Comparison of ENCODE assay signal across 16 cellular contexts in genomic region chr7:99013266-99014112, GRCh38.
"Had no signal": no experiment of that assay in that cellular context is flagged by ENCODE, and none has a peak within 500 bp of the region (broad histone marks: within the 10 kb centered on the region; RNA-seq: fewer than 3 reads in every experiment).

No MANE protein-coding gene starts in this region.

- H3K4me3 Mint-ChIP-seq: activated CD4-positive, alpha-beta T cell treated with anti-CD3 and anti-CD28 coated beads, Interleukin-2, amount 10 ng/mL, durations not matched to agents 24 days and 14 days; activated naive CD8-positive, alpha-beta T cell treated with anti-CD3 and anti-CD28 coated beads for 36 hours; memory B cell; natural killer cell treated with Interleukin-12 subunit alpha and Interleukin-12 subunit beta and Interleukin-15 and Interleukin-18, amount 100 ng/mL, for 72 hours had no signal

- H3K27me3 Mint-ChIP-seq: activated CD4-positive, alpha-beta T cell treated with anti-CD3 and anti-CD28 coated beads, Interleukin-2, amount 10 ng/mL, durations not matched to agents 24 days and 14 days; activated naive CD8-positive, alpha-beta T cell treated with anti-CD3 and anti-CD28 coated beads for 36 hours; memory B cell; natural killer cell treated with Interleukin-12 subunit alpha and Interleukin-12 subunit beta and Interleukin-15 and Interleukin-18, amount 100 ng/mL, for 72 hours had no signal

- DNase-seq: activated CD4-positive, alpha-beta T cell treated with anti-CD3 and anti-CD28 coated beads, Interleukin-2, amount 10 ng/mL, durations not matched to agents 24 days and 14 days; activated CD4-positive, CD25-positive, alpha-beta regulatory T cell; activated CD8-positive, alpha-beta memory T cell treated with anti-CD3 and anti-CD28 coated beads for 24 hours; activated naive CD8-positive, alpha-beta T cell treated with anti-CD3 and anti-CD28 coated beads for 36 hours; activated T-cell treated with anti-CD3 and anti-CD28 coated beads for 4 hours; spleen had no signal

- H3K9me3 ChIP-seq: ascending aorta, left lung, prostate gland, right lobe of liver, spleen, tibial artery, vagina had no signal

- H3K27me3 ChIP-seq: ascending aorta, left lung, right lobe of liver, spleen, tibial artery, vagina had no signal

- H3K9me3 Mint-ChIP-seq: activated CD4-positive, alpha-beta T cell treated with anti-CD3 and anti-CD28 coated beads, Interleukin-2, amount 10 ng/mL, durations not matched to agents 24 days and 14 days; activated naive CD8-positive, alpha-beta T cell treated with anti-CD3 and anti-CD28 coated beads for 36 hours; activated T-helper 2 cell treated with anti-CD3 and anti-CD28 coated beads, Interferon-gamma antibody, Interleukin-2, Interleukin-4, amounts not matched to agents 10 μg/mL and 5 μg/mL and 100 μg/mL, durations not matched to agents 14 hours and 24 hours and 36 hours; memory B cell; natural killer cell treated with Interleukin-12 subunit alpha and Interleukin-12 subunit beta and Interleukin-15 and Interleukin-18, amount 100 ng/mL, for 72 hours had no signal

- ATAC-seq: left lung; natural killer cell treated with Interleukin-12 subunit alpha and Interleukin-12 subunit beta and Interleukin-15 and Interleukin-18, amount 100 ng/mL, for 72 hours had no signal

- H3K27ac ChIP-seq: ascending aorta, left lung, prostate gland, right lobe of liver, SK-N-MC, spleen, tibial artery, vagina had no signal

- H3K4me3 ChIP-seq: ascending aorta, left lung, prostate gland, right lobe of liver, SK-N-MC, spleen, tibial artery, vagina had no signal

- H3K4me1 ChIP-seq: ascending aorta, left lung, prostate gland, right lobe of liver, tibial artery, vagina had no signal

- H3K27ac Mint-ChIP-seq: activated CD4-positive, alpha-beta T cell treated with anti-CD3 and anti-CD28 coated beads, Interleukin-2, amount 10 ng/mL, durations not matched to agents 24 days and 14 days; activated naive CD8-positive, alpha-beta T cell treated with anti-CD3 and anti-CD28 coated beads for 36 hours; activated T-helper 2 cell treated with anti-CD3 and anti-CD28 coated beads, Interferon-gamma antibody, Interleukin-2, Interleukin-4, amounts not matched to agents 10 μg/mL and 5 μg/mL and 100 μg/mL, durations not matched to agents 14 hours and 24 hours and 36 hours; memory B cell; natural killer cell treated with Interleukin-12 subunit alpha and Interleukin-12 subunit beta and Interleukin-15 and Interleukin-18, amount 100 ng/mL, for 72 hours had no signal
